ENCODE assay signal across 1 cellular context in genomic region chr1:227747382-227747781, GRCh38.
TF ChIP-seq lines count a peak whose summit lies in the region.

No MANE protein-coding gene starts in this region.

TF ChIP-seq in K562, 482 proteins besides CTCF, POLR2A, EP300 and RAD21 (continued from another document):
- TF ChIP-seq, protein P1, sequence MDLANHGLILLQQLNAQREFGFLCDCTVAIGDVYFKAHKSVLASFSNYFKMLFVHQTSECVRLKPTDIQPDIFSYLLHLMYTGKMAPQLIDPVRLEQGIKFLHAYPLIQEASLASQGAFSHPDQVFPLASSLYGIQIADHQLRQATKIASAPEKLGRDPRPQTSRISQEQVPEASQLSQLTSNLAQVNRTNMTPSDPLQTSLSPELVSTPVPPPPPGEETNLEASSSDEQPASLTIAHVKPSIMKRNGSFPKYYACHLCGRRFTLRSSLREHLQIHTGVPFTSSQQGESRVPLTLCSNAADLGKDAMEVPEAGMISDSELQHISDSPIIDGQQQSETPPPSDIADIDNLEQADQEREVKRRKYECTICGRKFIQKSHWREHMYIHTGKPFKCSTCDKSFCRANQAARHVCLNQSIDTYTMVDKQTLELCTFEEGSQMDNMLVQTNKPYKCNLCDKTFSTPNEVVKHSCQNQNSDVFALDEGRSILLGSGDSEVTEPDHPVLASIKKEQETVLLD (IDR thresholded peaks at IDR 0.05): no peak
- TF ChIP-seq GABPA (tag; conservative IDR thresholded peaks at IDR 0.05; ENCODE audit: low read depth) (no peak), RAD51 (IDR thresholded peaks at IDR 0.05; ENCODE audit: borderline replicate concordance, low read depth) (no peak), ZNF449 (CRISPR knock-in tag; IDR thresholded peaks at IDR 0.05) (no peak), RBM34 (IDR thresholded peaks at IDR 0.05; ENCODE audit: borderline replicate concordance, insufficient read depth, low read length) (no peak), PRMT5 (CRISPR knock-in tag; IDR thresholded peaks at IDR 0.05) (0 out of 2 replicates have a peak, but pooled peaks have one; percentile 50)
